Comparison of ENCODE assay signal across 1 cellular context in genomic region chr19:8444140-8444676, GRCh38.
TF ChIP-seq lines count a peak whose summit lies in the region.
"Not testable (repeated sequence)": the region's sequence is repeated elsewhere in the genome, so short reads cannot be mapped to it uniquely, and the experiment has no call there.

No MANE protein-coding gene starts in this region.

TF ChIP-seq in HepG2, 621 proteins besides CTCF, POLR2A, EP300 and RAD21:
- TF ChIP-seq ARID2 (CRISPR knock-in tag; IDR thresholded peaks at IDR 0.05; ENCODE audit: borderline replicate concordance) (peak; percentile 77; the same call in 1 of the 2 replicates), BORCS8-MEF2B (CRISPR knock-in tag; IDR thresholded peaks at IDR 0.05) (peak; percentile 3; the same call in 1 of the 2 replicates), ZMYM3 (CRISPR knock-in tag; IDR thresholded peaks at IDR 0.05) (peak; percentile 68; the same call in 1 of the 2 replicates), ZNF567 (CRISPR knock-in tag; IDR thresholded peaks at IDR 0.05; ENCODE audit: borderline replicate concordance) (0 out of 2 replicates have a peak, but pooled peaks have one; percentile 53), ZXDC (CRISPR knock-in tag; IDR thresholded peaks at IDR 0.05) (0 out of 2 replicates have a peak, but pooled peaks have one; percentile 37), ADNP (CRISPR knock-in tag; IDR thresholded peaks at IDR 0.05) (0 out of 2 replicates have a peak, but pooled peaks have one; percentile 59), ZMYM2 (CRISPR knock-in tag; IDR thresholded peaks at IDR 0.05) (peak; percentile 30; the same call in 1 of the 2 replicates), SOX6 (CRISPR knock-in tag; IDR thresholded peaks at IDR 0.05) (0 out of 2 replicates have a peak, but pooled peaks have one; percentile 5), BCL6 (CRISPR knock-in tag; IDR thresholded peaks at IDR 0.05) (peak; percentile 43; the same call in 1 of the 2 replicates), TOPORS (CRISPR knock-in tag; IDR thresholded peaks at IDR 0.05) (peak; percentile 38; the same call in 1 of the 2 replicates), ISL2 (CRISPR knock-in tag; IDR thresholded peaks at IDR 0.05) (0 out of 2 replicates have a peak, but pooled peaks have one; percentile 0), HIVEP1 (CRISPR knock-in tag; IDR thresholded peaks at IDR 0.05) (peak; percentile 42; the same call in 1 of the 2 replicates), KDM1A (CRISPR knock-in tag; IDR thresholded peaks at IDR 0.05) (0 out of 2 replicates have a peak, but pooled peaks have one; percentile 30)
- TF ChIP-seq, protein P1, sequence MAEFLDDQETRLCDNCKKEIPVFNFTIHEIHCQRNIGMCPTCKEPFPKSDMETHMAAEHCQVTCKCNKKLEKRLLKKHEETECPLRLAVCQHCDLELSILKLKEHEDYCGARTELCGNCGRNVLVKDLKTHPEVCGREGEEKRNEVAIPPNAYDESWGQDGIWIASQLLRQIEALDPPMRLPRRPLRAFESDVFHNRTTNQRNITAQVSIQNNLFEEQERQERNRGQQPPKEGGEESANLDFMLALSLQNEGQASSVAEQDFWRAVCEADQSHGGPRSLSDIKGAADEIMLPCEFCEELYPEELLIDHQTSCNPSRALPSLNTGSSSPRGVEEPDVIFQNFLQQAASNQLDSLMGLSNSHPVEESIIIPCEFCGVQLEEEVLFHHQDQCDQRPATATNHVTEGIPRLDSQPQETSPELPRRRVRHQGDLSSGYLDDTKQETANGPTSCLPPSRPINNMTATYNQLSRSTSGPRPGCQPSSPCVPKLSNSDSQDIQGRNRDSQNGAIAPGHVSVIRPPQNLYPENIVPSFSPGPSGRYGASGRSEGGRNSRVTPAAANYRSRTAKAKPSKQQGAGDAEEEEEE (CRISPR knock-in tag; IDR thresholded peaks at IDR 0.05; ENCODE audit: borderline replicate concordance) = 0 out of 2 replicates have a peak, but pooled peaks have one; percentile 52
- TF ChIP-seq SOX6 (IDR thresholded peaks at IDR 0.05) = not testable (repeated sequence)
TF ChIP-seq in HepG2: peak in this region for 14; not testable (repeated sequence) for 607.
